25 cellular contexts compared by ENCODE assay signal in genomic region chr4:151960449-151961246, GRCh38.
A peak's percentile ranks its signal among the peaks of the same experiment; 100 is the strongest.
DNase-seq lines count a peak whose midpoint lies in the region; ATAC-seq and TF ChIP-seq lines count a peak whose summit lies in the region.
"Had no signal": no experiment of that assay in that cellular context is flagged by ENCODE, and none has a peak within 500 bp of the region (broad histone marks: within the 10 kb centered on the region; RNA-seq: fewer than 3 reads in every experiment).

No MANE protein-coding gene starts in this region.

- H3F3A ChIP-seq in smooth muscle cell (ENCODE audit: low read depth) = no peaks in the 10 kb centered on the region

- H3K56ac ChIP-seq in mesendoderm (ENCODE audit: low read length) = no peak overlapping the region

- H2BK120ac ChIP-seq in mesendoderm (ENCODE audit: low read depth, low read length) = no peak overlapping the region

- H4K20me1 ChIP-seq in smooth muscle cell (ENCODE audit: low read depth) = no peaks in the 10 kb centered on the region

- H3K4me2 ChIP-seq in mesendoderm (ENCODE audit: low read length) (no peak overlapping the region), smooth muscle cell (no peak overlapping the region)

- WGBS in heart right ventricle, 2 donors = 60% methylated on average over 11 of the region's 11 CpGs
- no CpG with 5 or more reads among the region's 11 CpGs for WGBS in mesendoderm (ENCODE audit: extremely low coverage, insufficient coverage, low lambda C conversion rate)
- 74 to 75% methylated on average over 11 of the region's 11 CpGs for WGBS in testis, 2 donors
- WGBS in smooth muscle cell (ENCODE audit: low lambda C conversion rate) = 76% methylated on average over 11 of the region's 11 CpGs

- ATAC-seq in heart right ventricle = peak in 7 of 8 donors; percentile 30 to 65 (median 55)
- ATAC-seq: activated CD8-positive, alpha-beta T cell treated with anti-CD3 and anti-CD28 coated beads for 36 hours; body of pancreas; stimulated activated effector memory CD8-positive, alpha-beta T cell treated with anti-CD3 and anti-CD28 coated beads, Interleukin-12 subunit alpha, Interleukin-12 subunit beta, amount 100 ng/mL, for 72 hours had no signal

- H2AFZ ChIP-seq in smooth muscle cell (ENCODE audit: low read depth) = no peak overlapping the region

- H2BK15ac ChIP-seq in mesendoderm (replicated peaks; ENCODE audit: low read depth) = no peak overlapping the region

- no peak overlapping the region for H3K23ac ChIP-seq in mesendoderm (ENCODE audit: low read length)

- H3K4ac ChIP-seq in mesendoderm (ENCODE audit: low read depth, low read length) = no peak overlapping the region

- H3K9me3 ChIP-seq in heart right ventricle (no peaks in the 10 kb centered on the region), testis (no peaks in the 10 kb centered on the region), smooth muscle cell (replicated peaks; ENCODE audit: low read depth) (no peaks in the 10 kb centered on the region)
- H3K9me3 ChIP-seq: body of pancreas, neutrophil, spleen, thoracic aorta, vagina had no signal

- H3K9ac ChIP-seq in mesendoderm (ENCODE audit: low read length) (no peak overlapping the region), smooth muscle cell (ENCODE audit: low read depth) (no peak overlapping the region)

- H3K27ac ChIP-seq in heart right ventricle (peak overlapping the region in 5 of 10 donors; percentile 1 to 71 (median 55)), caudate nucleus (ENCODE audit: low read depth, low read length) (peak overlapping the region; percentile 30), mesendoderm (ENCODE audit: low read depth, low read length) (no peak overlapping the region), testis (no peak overlapping the region), smooth muscle cell (ENCODE audit: low read depth) (no peak overlapping the region)
- H3K27ac ChIP-seq: body of pancreas, coronary artery, neutrophil, thoracic aorta, vagina had no signal

- no peak for TF ChIP-seq CTCF in heart right ventricle (IDR thresholded peaks at IDR 0.05)
- no peak for TF ChIP-seq CTCF in testis (IDR thresholded peaks at IDR 0.05)
- no peak for TF ChIP-seq CTCF in GM10266 (IDR thresholded peaks at IDR 0.05; ENCODE audit: control insufficient read depth, insufficient read depth, low read depth, missing control alignments)
- TF ChIP-seq CTCF in smooth muscle cell (IDR thresholded peaks at IDR 0.05; ENCODE audit: borderline replicate concordance, insufficient read depth, poor library complexity, severe bottlenecking) = no peak

- intact Hi-C loops in heart right ventricle (cut with DNase I) (loop anchor here in 1 of 10 donors (5.0 kb wide), 1 partner anchor 72 kb away; no protein-coding TSS in a partner anchor), cardiac septum (cut with DNase I) (loop anchor here (5.0 kb wide), 1 partner anchor 72 kb away; no protein-coding TSS in a partner anchor), testis (cut with DNase I; ENCODE audit: low total_unique reads) (no loop called here)

- peak in 1 of 2 donors; percentile 17 for DNase-seq in heart right ventricle
- DNase-seq in cardiac septum (ENCODE audit: low spot score) = no peak
- peak in 46 of 61 donors; percentile 4 to 89 (median 34) for DNase-seq in caudate nucleus (lab: John Stamatoyannopoulos, UW)
- DNase-seq in mesendoderm = no peak
- peak; percentile 18 for DNase-seq in testis
- DNase-seq in activated CD8-positive, alpha-beta memory T cell treated with anti-CD3 and anti-CD28 coated beads, Interleukin-2, amount 50 U/mL, for 4 hours = no peak
- DNase-seq in GM10266 (ENCODE audit: extremely low spot score) = no peak
- DNase-seq in smooth muscle cell (lab: John Stamatoyannopoulos, UW; ENCODE audit: unreplicated experiment) = no peak
- DNase-seq: ACHN; activated CD4-positive, alpha-beta T cell treated with anti-CD3 and anti-CD28 coated beads for 1 hour; activated CD8-positive, alpha-beta T cell treated with anti-CD3 and anti-CD28 coated beads for 36 hours; activated effector memory CD4-positive, alpha-beta T cell treated with anti-CD3 and anti-CD28 coated beads, Interleukin-2, amount 50 U/mL, for 16 hours; body of pancreas; EL; NCI-H1105; NCI-H2029; NCI-H446; retina; spleen; stimulated activated CD4-positive, alpha-beta T cell treated with anti-CD3 and anti-CD28 coated beads, Interleukin-2, amount 100 ng/mL, for 48 hours had no signal

- H2BK5ac ChIP-seq in mesendoderm (ENCODE audit: low read length) = no peak overlapping the region

- H4K8ac ChIP-seq in mesendoderm (ENCODE audit: low read depth, low read length) = no peak overlapping the region

- no peaks in the 10 kb centered on the region for H3K79me1 ChIP-seq in mesendoderm (ENCODE audit: low read length)

- H3K79me2 ChIP-seq in mesendoderm (ENCODE audit: control insufficient read depth, insufficient read depth, low read length) = no peaks in the 10 kb centered on the region
- no peaks in the 10 kb centered on the region for H3K79me2 ChIP-seq in smooth muscle cell (ENCODE audit: low read depth)

- peak overlapping the region; percentile 12 for H3K18ac ChIP-seq in mesendoderm (ENCODE audit: low read length)

- H3K27me3 ChIP-seq in heart right ventricle (no peaks in the 10 kb centered on the region), mesendoderm (ENCODE audit: insufficient read depth, low read length, poor library complexity) (no peaks in the 10 kb centered on the region), testis (no peaks in the 10 kb centered on the region), smooth muscle cell (ENCODE audit: low read depth) (no peaks in the 10 kb centered on the region)
- H3K27me3 ChIP-seq: body of pancreas, neutrophil, spleen, vagina had no signal

- H3K4me3 ChIP-seq in heart right ventricle = no peak overlapping the region
- no peak overlapping the region for H3K4me3 ChIP-seq in mesendoderm (ENCODE audit: low read length)
- H3K4me3 ChIP-seq in testis = no peak overlapping the region
- no peak overlapping the region for H3K4me3 ChIP-seq in smooth muscle cell
- H3K4me3 ChIP-seq: body of pancreas, coronary artery, spleen, thoracic aorta, vagina had no signal

- no peak overlapping the region for H4K5ac ChIP-seq in mesendoderm (ENCODE audit: low read length)

- no peak overlapping the region for H2AK5ac ChIP-seq in mesendoderm (ENCODE audit: low read length)

- H3K4me1 ChIP-seq in heart right ventricle = peaks cover 0 to 43% (median 10%) of the 10 kb centered on the region in 9 donors
- H3K4me1 ChIP-seq in mesendoderm (ENCODE audit: control insufficient read depth, low read depth, low read length) = peaks cover 5% of the 10 kb centered on the region
- H3K4me1 ChIP-seq in testis = peaks cover 6% of the 10 kb centered on the region
- H3K4me1 ChIP-seq in smooth muscle cell (ENCODE audit: low read depth) = peaks cover 16% of the 10 kb centered on the region
- H3K4me1 ChIP-seq: body of pancreas, vagina had no signal

- TF ChIP-seq POLR2A in testis (IDR thresholded peaks at IDR 0.05) = no peak

- no peaks in the 10 kb centered on the region for H3K36me3 ChIP-seq in heart right ventricle
- H3K36me3 ChIP-seq in mesendoderm (ENCODE audit: control insufficient read depth, insufficient read depth, low read length) = no peaks in the 10 kb centered on the region
- no peaks in the 10 kb centered on the region for H3K36me3 ChIP-seq in testis (ENCODE audit: low read depth, missing control alignments)
- H3K36me3 ChIP-seq in smooth muscle cell (ENCODE audit: low read depth) = no peaks in the 10 kb centered on the region
- H3K36me3 ChIP-seq: neutrophil, spleen, thoracic aorta, vagina had no signal

Comparison
In these comparisons a context has a peak if more than half of its experiments do, and no peak if none do; other contexts are left out.
1. DNase-seq: peak in caudate nucleus (46 of 61) and testis (single experiment); none in cardiac septum (single experiment), mesendoderm (single experiment), activated CD8-positive, alpha-beta memory T cell treated with anti-CD3 and anti-CD28 coated beads, Interleukin-2, amount 50 U/mL, for 4 hours (single experiment), GM10266 (single experiment) and smooth muscle cell (single experiment).